1 cellular context compared by ENCODE assay signal in the genomic region with DNA sequence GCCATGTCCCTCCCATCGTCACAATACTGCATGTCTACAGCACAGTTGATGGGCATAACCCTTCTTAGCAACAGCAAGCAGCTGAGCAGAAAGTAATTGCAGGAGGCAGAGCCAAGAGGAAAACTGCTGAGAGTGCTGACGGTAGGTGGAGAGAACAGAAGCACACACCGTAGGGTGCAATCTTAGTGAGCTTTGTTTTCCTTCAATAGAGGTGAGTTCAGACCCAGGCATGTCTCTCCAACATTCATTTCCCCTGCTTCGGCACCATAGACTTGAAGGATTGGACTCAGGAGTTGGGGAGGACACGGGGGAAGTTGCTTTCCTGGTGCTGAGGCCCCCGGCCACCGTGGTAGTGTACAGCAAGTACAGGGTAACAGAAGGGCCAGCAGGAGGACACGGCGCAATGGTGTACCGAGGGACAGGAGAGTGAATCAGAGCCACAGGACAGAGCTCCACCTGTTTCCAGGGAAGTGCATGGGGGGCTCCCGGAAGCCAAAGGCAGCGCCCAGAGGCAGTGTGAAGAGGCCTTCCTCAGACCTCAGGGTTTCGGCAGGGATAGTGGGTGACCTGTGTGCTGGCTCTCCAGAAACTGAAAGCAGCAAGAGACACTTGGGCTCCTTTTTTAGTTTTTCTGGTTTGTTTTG.
TF ChIP-seq lines count a peak whose summit lies in the region.

No MANE protein-coding gene starts in this region.

TF ChIP-seq in WTC11, 78 proteins besides CTCF, POLR2A, EP300 and RAD21 (continued from another document):
- TF ChIP-seq ZNF396 (CRISPR knock-in tag; IDR thresholded peaks at IDR 0.05; ENCODE audit: borderline replicate concordance) (no peak), ETV6 (CRISPR knock-in tag; IDR thresholded peaks at IDR 0.05) (peak; percentile 75; the same call in 1 of the 2 replicates)
TF ChIP-seq in WTC11: peak in this region for 7.
